ENCODE assay signal across 1 cellular context in the genomic region with DNA sequence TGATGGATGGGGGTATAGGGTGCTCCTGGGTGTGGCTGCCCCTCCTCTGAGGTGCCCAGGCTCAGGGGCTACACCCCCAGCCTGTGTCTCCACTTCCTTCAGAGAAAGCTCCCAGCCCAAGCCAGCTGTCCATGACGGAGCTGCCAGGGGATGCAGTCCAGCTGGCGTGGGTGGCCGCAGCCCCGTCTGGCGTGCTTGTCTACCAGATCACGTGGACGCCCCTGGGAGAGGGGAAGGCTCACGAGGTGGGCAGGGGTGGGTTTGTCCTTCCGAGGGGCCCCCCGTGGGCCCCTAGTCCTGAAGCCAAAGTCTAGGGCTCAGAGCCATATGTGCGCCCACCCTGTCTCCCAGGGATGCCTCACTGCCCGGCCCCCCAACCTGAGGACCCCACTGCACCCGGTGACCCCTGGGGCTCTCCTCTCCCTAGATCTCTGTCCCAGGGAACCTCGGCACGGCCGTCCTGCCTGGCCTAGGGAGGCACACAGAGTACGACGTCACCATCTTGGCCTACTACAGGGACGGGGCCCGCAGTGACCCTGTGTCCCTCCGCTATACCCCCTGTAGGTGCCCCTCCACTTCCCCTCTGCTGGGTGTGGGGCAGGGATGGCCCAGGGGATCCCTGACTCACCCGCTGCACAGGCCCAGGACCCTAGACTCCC.
TF ChIP-seq lines count a peak whose summit lies in the region.

No MANE protein-coding gene starts in this region.

TF ChIP-seq in HepG2, 621 proteins besides CTCF, POLR2A, EP300 and RAD21:
- TF ChIP-seq, protein P1, sequence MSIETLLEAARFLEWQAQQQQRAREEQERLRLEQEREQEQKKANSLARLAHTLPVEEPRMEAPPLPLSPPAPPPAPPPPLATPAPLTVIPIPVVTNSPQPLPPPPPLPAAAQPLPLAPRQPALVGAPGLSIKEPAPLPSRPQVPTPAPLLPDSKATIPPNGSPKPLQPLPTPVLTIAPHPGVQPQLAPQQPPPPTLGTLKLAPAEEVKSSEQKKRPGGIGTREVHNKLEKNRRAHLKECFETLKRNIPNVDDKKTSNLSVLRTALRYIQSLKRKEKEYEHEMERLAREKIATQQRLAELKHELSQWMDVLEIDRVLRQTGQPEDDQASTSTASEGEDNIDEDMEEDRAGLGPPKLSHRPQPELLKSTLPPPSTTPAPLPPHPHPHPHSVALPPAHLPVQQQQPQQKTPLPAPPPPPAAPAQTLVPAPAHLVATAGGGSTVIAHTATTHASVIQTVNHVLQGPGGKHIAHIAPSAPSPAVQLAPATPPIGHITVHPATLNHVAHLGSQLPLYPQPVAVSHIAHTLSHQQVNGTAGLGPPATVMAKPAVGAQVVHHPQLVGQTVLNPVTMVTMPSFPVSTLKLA (IDR thresholded peaks at IDR 0.05) = peak; percentile 63; the same call in 1 of the 2 replicates
- TF ChIP-seq ATF7 (IDR thresholded peaks at IDR 0.05) (0 out of 2 replicates have a peak, but pooled peaks have one; percentile 36), ATF7 (CRISPR knock-in tag; IDR thresholded peaks at IDR 0.05) (no peak), TP53 (CRISPR knock-in tag; conservative IDR thresholded peaks at IDR 0.05) (no peak)
